8 cellular contexts compared by ENCODE assay signal in the genomic region with DNA sequence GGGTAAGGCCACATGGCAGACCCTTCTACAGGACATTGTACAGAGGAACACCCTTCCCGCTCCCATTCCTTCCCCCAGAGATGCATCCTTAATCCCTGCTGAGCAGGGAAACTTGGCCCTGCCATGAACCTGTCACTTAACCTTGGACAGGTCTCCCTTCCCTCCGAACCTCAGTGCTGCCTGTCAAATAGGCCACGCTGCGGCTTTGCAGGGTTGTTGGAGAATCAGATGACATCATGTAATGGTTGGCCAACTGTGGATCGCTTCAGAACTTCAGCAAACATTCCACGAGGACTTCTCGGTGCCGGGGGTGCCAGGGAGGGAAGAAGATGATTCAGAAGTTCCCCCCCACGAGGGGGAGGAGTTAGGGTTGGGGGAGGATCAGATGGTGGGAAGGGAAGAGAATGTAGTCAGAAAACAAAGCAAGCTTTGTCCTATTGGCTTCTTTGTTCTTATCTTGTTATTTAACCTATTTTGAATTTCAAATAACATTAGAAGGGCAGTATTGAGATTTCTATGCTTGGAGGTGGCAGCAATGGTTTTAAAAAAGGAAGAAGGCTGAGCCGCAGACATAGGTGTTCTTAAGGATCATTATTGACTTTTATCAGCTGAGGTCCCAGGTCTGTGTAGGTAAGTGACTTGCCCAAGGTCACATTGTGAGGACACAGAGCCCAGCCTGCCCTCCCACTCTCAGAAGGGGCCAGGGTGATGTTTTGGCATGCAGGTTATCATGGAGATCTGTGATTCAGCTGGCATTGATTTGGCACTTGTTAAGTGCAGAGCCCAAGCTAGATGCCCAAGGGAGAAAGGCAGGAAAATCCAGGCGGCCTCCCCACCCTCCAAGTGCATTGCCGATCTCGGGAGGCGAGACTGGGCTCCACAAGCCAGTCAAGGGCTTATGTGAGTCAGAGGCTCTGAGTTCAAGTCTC. TPM values are rescaled to one million over a fixed set of nuclear protein-coding genes. Genes with fewer than 3 reads are reported as not detected.
A peak's percentile ranks its signal among the peaks of the same experiment; 100 is the strongest.
DNase-seq lines count a peak whose midpoint lies in the region; ATAC-seq and TF ChIP-seq lines count a peak whose summit lies in the region.

No MANE protein-coding gene starts in this region.

- H4K8ac ChIP-seq in neuronal stem cell (ENCODE audit: low read depth, low read length): no peak overlapping the region

- WGBS in esophagus squamous epithelium, 2 donors: 20 to 28% methylated on average over 8 to 10 of the region's 14 CpGs
- no CpG with 5 or more reads among the region's 14 CpGs for WGBS in neuronal stem cell (ENCODE audit: extremely low coverage in 2 of 2, insufficient read length in 2 of 2, insufficient replicate concordance in 1 of 2), 2 donors

- H3K9ac ChIP-seq in neuronal stem cell (ENCODE audit: low read depth, low read length, poor library complexity): no peak overlapping the region

- H3K18ac ChIP-seq in neuronal stem cell (ENCODE audit: low read length): no peak overlapping the region

- no peak for TF ChIP-seq POLR2A in esophagus squamous epithelium (IDR thresholded peaks at IDR 0.05)

- H3K4ac ChIP-seq in neuronal stem cell (ENCODE audit: low read length): no peak overlapping the region

- peaks cover 59% of the 10 kb centered on the region for H3F3A ChIP-seq in PC-9 (ENCODE audit: insufficient read depth, low read depth)

- H3K4me1 ChIP-seq in PC-9 (replicated peaks; ENCODE audit: insufficient read depth) (peaks cover 73% of the 10 kb centered on the region), esophagus squamous epithelium (peaks cover 68 to 86% (median 74%) of the 10 kb centered on the region in 3 donors), neuronal stem cell (ENCODE audit: control insufficient read depth in 2 of 2, insufficient read depth in 1 of 2, low read depth in 1 of 2, low read length in 2 of 2) (peaks cover 16 to 27% of the 10 kb centered on the region in 2 donors)

- no peak overlapping the region for H2BK15ac ChIP-seq in neuronal stem cell (ENCODE audit: low read length)

- POLR2A ChIA-PET in PC-9 (lab: Charles Lee; ENCODE audit: unreplicated experiment): interaction anchor here (0.6 kb wide), 1 partner anchor 95 kb away, joined by 4 read pairs; no protein-coding TSS in a partner anchor

- no peaks in the 10 kb centered on the region for H3K9me3 ChIP-seq in PC-9 (ENCODE audit: insufficient read depth, low read depth)
- no peaks in the 10 kb centered on the region for H3K9me3 ChIP-seq in esophagus squamous epithelium
- H3K9me3 ChIP-seq in neuronal stem cell (replicated peaks in 1 of 2; ENCODE audit: control insufficient read depth in 2 of 2, insufficient read depth in 1 of 2, low read depth in 1 of 2, low read length in 2 of 2): no peaks in the 10 kb centered on the region

- peaks cover 70% of the 10 kb centered on the region for H3K79me2 ChIP-seq in PC-9 (ENCODE audit: low read depth)

- peak overlapping the region; percentile 34 for H3K23ac ChIP-seq in neuronal stem cell (ENCODE audit: low read depth, low read length, poor library complexity)

- H2BK12ac ChIP-seq in neuronal stem cell (ENCODE audit: low read length): no peak overlapping the region

- H2BK120ac ChIP-seq in neuronal stem cell (ENCODE audit: low read depth, low read length): no peak overlapping the region

- H3K4me2 ChIP-seq in PC-9 (peak overlapping the region; percentile 85), neuronal stem cell (ENCODE audit: insufficient read depth, low read length, poor library complexity, severe bottlenecking) (no peak overlapping the region)

- peak; percentile 95 for DNase-seq in AG08396 (ENCODE audit: low spot score)
- peak; percentile 88 to 94 for DNase-seq in PC-9
- DNase-seq in esophagus squamous epithelium (lab: John Stamatoyannopoulos, UW): no peak
- no peak for DNase-seq in neuronal stem cell (ENCODE audit: low spot score)
- DNase-seq in NCI-H510A (lab: John Stamatoyannopoulos, UW): no peak
- DNase-seq in activated naive CD4-positive, alpha-beta T cell treated with anti-CD3 and anti-CD28 coated beads, Interleukin-2, amount 50 U/mL, for 16 hours: no peak
- DNase-seq in NCI-H2171 treated with DMSO at 0.1 percent for 48 hours (lab: John Stamatoyannopoulos, UW): no peak

- no peaks in the 10 kb centered on the region for H3K9me2 ChIP-seq in PC-9 (ENCODE audit: insufficient read depth)

- H3K79me1 ChIP-seq in neuronal stem cell (ENCODE audit: low read depth, low read length): peaks cover 7% of the 10 kb centered on the region

- H3K14ac ChIP-seq in neuronal stem cell (ENCODE audit: low read length): peak overlapping the region; percentile 87

- no peak for TF ChIP-seq CTCF in PC-9 (conservative IDR thresholded peaks at IDR 0.05)
- no peak for TF ChIP-seq CTCF in esophagus squamous epithelium (IDR thresholded peaks at IDR 0.05)

- H3K27ac ChIP-seq in PC-9 (peak overlapping the region; percentile 82), esophagus squamous epithelium (peak overlapping the region; percentile 98 to 99 (median 99)), neuronal stem cell (replicated peaks; ENCODE audit: low read length) (no peak overlapping the region)

- H2AFZ ChIP-seq in PC-9 (no peak overlapping the region), neuronal stem cell (ENCODE audit: low read length) (no peak overlapping the region)

- H4K91ac ChIP-seq in neuronal stem cell (ENCODE audit: low read depth, low read length, poor library complexity): no peak overlapping the region

- intact Hi-C loops in PC-9 (cut with micrococcal nuclease; ENCODE audit: unreplicated experiment) (no loop called here), esophagus squamous epithelium (cut with DNase I) (loop anchor here (5.0 kb wide), 1 partner anchor 44 kb away; a partner anchor contains a TSS)

- CTCF ChIA-PET in PC-9 (lab: Charles Lee): interaction anchor here (0.6 to 4.9 kb wide), 7 partner anchors 13 to 91 kb away, joined by 3 to 52 read pairs (median 6); no protein-coding TSS in a partner anchor

- no TSS peak for BruUV-seq in PC-9 (replicated peaks; lab: Mats Ljungman, UMichigan)

- no peak overlapping the region for H2BK5ac ChIP-seq in neuronal stem cell (ENCODE audit: low read length)

- H3K27me3 ChIP-seq in PC-9 (ENCODE audit: insufficient read depth, low read depth) (no peaks in the 10 kb centered on the region), esophagus squamous epithelium (peaks cover 0 to 12% (median 0%) of the 10 kb centered on the region in 4 donors), neuronal stem cell (ENCODE audit: control insufficient read depth in 3 of 3, insufficient read depth in 3 of 3, low read depth in 1 of 3, low read length in 3 of 3) (peaks cover 0 to 14% (median 0%) of the 10 kb centered on the region in 3 experiments)

- H3K36me3 ChIP-seq in PC-9 (ENCODE audit: low read depth) (peaks cover 13% of the 10 kb centered on the region; the same call in 1 of the 2 replicates), esophagus squamous epithelium (peaks cover 17 to 29% (median 19%) of the 10 kb centered on the region in 3 donors), neuronal stem cell (replicated peaks in 1 of 2; ENCODE audit: control insufficient read depth in 2 of 2, insufficient read depth in 2 of 2, low read length in 2 of 2) (peaks cover 5 to 48% of the 10 kb centered on the region in 2 donors)

- H3K4me3 ChIP-seq in PC-9 (peak overlapping the region; percentile 95; the same call in 1 of the 2 replicates), esophagus squamous epithelium (peak overlapping the region in 3 of 4 donors; percentile 10 to 92 (median 78)), neuronal stem cell (ENCODE audit: low read length in 2 of 2) (no peak overlapping the region)

- H4K20me1 ChIP-seq in PC-9 (ENCODE audit: insufficient read depth): peaks cover 41% of the 10 kb centered on the region

- no peak for ATAC-seq in GM18867 (IDR thresholded peaks at IDR 0.05; ENCODE audit: unreplicated experiment)

- H2AK5ac ChIP-seq in neuronal stem cell (ENCODE audit: low read depth, low read length): no peak overlapping the region

RNA-seq across cellular contexts. Expression of a gene that starts 3.1 kb away (rescaled TPM):
- total RNA-seq in PC-9 (2021) (94.0 and 110 TPM in 2 replicates), esophagus squamous epithelium (10 to 100 TPM; 40.6 to 89.4 (median 53.8) TPM)
- 16.9 TPM for polyA plus RNA-seq in neuronal stem cell (2013, experiment 1 of 2)
- 16.2 TPM for polyA plus RNA-seq in neuronal stem cell (2013, experiment 2 of 2)

RNA-seq across cellular contexts. Expression of a gene that starts 16.5 kb away (rescaled TPM):
- total RNA-seq in PC-9 (2021) (not detected in 2 replicates), esophagus squamous epithelium (not detected)
- not detected for polyA plus RNA-seq in neuronal stem cell (2013, experiment 1 of 2)
- polyA plus RNA-seq in neuronal stem cell (2013, experiment 2 of 2): not detected

RNA-seq across cellular contexts. Expression of a gene that starts 44.2 kb away (rescaled TPM):
- total RNA-seq in PC-9 (2021): 63.9 and 76.7 TPM in 2 replicates
- 10 to 100 TPM; 11.6 to 24.1 (median 20.9) TPM for total RNA-seq in esophagus squamous epithelium
- 4.2 TPM for polyA plus RNA-seq in neuronal stem cell (2013, experiment 1 of 2)
- polyA plus RNA-seq in neuronal stem cell (2013, experiment 2 of 2): 4.3 TPM

RNA-seq across cellular contexts. Expression of a gene that starts 45.2 kb away (rescaled TPM):
- total RNA-seq in PC-9 (2021) (99.2 and 102 TPM in 2 replicates), esophagus squamous epithelium (10 to 100 TPM; 32.2 to 54.3 (median 39.5) TPM)
- 32.1 TPM for polyA plus RNA-seq in neuronal stem cell (2013, experiment 1 of 2)
- polyA plus RNA-seq in neuronal stem cell (2013, experiment 2 of 2): 31.4 TPM

Comparison
In these comparisons a context has a peak if more than half of its experiments do, and no peak if none do; other contexts are left out.
1. DNase-seq: peak in AG08396 (single experiment) and PC-9 (2 of 2); none in esophagus squamous epithelium (single experiment), neuronal stem cell (single experiment), NCI-H510A (single experiment), activated naive CD4-positive, alpha-beta T cell treated with anti-CD3 and anti-CD28 coated beads, Interleukin-2, amount 50 U/mL, for 16 hours (single experiment) and NCI-H2171 treated with DMSO at 0.1 percent for 48 hours (single experiment).
2. H3K4me3 ChIP-seq: peak in PC-9 (single experiment) and esophagus squamous epithelium (3 of 4); none in neuronal stem cell (0 of 2).